ENCODE assay signal across 2 cellular contexts in the genomic region with DNA sequence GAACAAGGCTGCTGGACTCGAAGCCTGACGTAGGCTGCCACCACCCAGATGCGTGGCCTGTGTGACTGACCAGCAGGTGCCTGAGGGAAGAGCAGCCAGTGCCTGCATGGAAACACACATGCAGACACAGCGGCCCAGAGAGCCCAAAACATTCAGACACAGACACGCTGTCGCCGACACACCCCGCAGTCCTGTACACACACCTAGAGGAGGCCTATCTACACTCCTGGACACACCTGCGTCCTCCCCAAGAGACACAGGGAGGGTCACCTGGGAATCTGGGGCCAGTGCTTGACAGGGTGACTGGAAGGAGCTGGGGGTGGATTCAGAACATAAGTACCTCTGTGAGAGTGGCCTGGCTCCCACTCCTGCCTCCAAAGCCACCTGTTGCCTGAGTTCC.
TF ChIP-seq lines count a peak whose summit lies in the region.

No MANE protein-coding gene starts in this region.

TF ChIP-seq in WTC11, 78 proteins besides CTCF, POLR2A, EP300 and RAD21 (continued from another document):
- TF ChIP-seq, protein P1, sequence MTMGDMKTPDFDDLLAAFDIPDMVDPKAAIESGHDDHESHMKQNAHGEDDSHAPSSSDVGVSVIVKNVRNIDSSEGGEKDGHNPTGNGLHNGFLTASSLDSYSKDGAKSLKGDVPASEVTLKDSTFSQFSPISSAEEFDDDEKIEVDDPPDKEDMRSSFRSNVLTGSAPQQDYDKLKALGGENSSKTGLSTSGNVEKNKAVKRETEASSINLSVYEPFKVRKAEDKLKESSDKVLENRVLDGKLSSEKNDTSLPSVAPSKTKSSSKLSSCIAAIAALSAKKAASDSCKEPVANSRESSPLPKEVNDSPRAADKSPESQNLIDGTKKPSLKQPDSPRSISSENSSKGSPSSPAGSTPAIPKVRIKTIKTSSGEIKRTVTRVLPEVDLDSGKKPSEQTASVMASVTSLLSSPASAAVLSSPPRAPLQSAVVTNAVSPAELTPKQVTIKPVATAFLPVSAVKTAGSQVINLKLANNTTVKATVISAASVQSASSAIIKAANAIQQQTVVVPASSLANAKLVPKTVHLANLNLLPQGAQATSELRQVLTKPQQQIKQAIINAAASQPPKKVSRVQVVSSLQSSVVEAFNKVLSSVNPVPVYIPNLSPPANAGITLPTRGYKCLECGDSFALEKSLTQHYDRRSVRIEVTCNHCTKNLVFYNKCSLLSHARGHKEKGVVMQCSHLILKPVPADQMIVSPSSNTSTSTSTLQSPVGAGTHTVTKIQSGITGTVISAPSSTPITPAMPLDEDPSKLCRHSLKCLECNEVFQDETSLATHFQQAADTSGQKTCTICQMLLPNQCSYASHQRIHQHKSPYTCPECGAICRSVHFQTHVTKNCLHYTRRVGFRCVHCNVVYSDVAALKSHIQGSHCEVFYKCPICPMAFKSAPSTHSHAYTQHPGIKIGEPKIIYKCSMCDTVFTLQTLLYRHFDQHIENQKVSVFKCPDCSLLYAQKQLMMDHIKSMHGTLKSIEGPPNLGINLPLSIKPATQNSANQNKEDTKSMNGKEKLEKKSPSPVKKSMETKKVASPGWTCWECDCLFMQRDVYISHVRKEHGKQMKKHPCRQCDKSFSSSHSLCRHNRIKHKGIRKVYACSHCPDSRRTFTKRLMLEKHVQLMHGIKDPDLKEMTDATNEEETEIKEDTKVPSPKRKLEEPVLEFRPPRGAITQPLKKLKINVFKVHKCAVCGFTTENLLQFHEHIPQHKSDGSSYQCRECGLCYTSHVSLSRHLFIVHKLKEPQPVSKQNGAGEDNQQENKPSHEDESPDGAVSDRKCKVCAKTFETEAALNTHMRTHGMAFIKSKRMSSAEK (CRISPR knock-in tag; IDR thresholded peaks at IDR 0.05; ENCODE audit: borderline replicate concordance) = no peak

TF ChIP-seq in liver, 16 proteins besides CTCF, POLR2A, EP300 and RAD21 (continued from another document):
- TF ChIP-seq, protein P2, sequence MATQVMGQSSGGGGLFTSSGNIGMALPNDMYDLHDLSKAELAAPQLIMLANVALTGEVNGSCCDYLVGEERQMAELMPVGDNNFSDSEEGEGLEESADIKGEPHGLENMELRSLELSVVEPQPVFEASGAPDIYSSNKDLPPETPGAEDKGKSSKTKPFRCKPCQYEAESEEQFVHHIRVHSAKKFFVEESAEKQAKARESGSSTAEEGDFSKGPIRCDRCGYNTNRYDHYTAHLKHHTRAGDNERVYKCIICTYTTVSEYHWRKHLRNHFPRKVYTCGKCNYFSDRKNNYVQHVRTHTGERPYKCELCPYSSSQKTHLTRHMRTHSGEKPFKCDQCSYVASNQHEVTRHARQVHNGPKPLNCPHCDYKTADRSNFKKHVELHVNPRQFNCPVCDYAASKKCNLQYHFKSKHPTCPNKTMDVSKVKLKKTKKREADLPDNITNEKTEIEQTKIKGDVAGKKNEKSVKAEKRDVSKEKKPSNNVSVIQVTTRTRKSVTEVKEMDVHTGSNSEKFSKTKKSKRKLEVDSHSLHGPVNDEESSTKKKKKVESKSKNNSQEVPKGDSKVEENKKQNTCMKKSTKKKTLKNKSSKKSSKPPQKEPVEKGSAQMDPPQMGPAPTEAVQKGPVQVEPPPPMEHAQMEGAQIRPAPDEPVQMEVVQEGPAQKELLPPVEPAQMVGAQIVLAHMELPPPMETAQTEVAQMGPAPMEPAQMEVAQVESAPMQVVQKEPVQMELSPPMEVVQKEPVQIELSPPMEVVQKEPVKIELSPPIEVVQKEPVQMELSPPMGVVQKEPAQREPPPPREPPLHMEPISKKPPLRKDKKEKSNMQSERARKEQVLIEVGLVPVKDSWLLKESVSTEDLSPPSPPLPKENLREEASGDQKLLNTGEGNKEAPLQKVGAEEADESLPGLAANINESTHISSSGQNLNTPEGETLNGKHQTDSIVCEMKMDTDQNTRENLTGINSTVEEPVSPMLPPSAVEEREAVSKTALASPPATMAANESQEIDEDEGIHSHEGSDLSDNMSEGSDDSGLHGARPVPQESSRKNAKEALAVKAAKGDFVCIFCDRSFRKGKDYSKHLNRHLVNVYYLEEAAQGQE (IDR thresholded peaks at IDR 0.05) = no peak
TF ChIP-seq in liver: peak in this region for 0.
